Comparison of ENCODE assay signal across 21 cellular contexts in the genomic region with DNA sequence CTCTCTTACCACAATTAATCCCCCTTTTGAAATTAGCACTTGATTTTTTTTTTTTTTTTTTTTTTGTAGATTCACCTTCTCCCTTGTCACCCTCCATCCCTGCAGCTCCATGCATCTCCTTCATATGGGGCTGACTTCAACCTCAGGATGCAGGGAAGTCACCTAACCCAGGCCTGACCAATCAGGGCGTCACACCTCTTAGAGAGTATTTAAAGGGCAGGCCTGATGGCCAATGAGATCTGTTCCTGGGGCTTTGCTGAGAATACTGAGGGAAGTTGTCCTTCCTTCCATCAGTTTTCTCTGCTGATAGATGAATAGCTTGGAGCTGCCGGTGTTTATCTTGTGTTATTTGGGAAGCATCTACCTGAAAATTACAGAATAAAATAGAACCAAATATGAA.
DNase-seq lines count a peak whose midpoint lies in the region; ATAC-seq and TF ChIP-seq lines count a peak whose summit lies in the region.
"Had no signal": no experiment of that assay in that cellular context is flagged by ENCODE, and none has a peak within 500 bp of the region (broad histone marks: within the 10 kb centered on the region; RNA-seq: fewer than 3 reads in every experiment).

No MANE protein-coding gene starts in this region.

- H3K27me3 Mint-ChIP-seq in WTC11 (ENCODE audit: low read depth) (peaks cover 2% of the 10 kb centered on the region), endothelial cell (ENCODE audit: unreplicated experiment) (peaks cover 7% of the 10 kb centered on the region)

- H3K36me3 Mint-ChIP-seq in WTC11 = peaks cover 48% of the 10 kb centered on the region
- H3K36me3 Mint-ChIP-seq in endothelial cell (ENCODE audit: low read depth, unreplicated experiment) = peaks cover 4% of the 10 kb centered on the region
- H3K36me3 Mint-ChIP-seq: stimulated activated memory B cell treated with anti-CD40 and anti-IgM and Interleukin-4, amounts not matched to agents 10 μg/mL and 1 μg/mL and 100 μg/mL, for 72 hours had no signal

- no peak for TF ChIP-seq CTCF in GM13977 (IDR thresholded peaks at IDR 0.05; ENCODE audit: extremely low read depth, insufficient read depth, missing control alignments)
- TF ChIP-seq CTCF in WTC11 (IDR thresholded peaks at IDR 0.05) = no peak
- no peak for TF ChIP-seq CTCF in endothelial cell (IDR thresholded peaks at IDR 0.05; ENCODE audit: unreplicated experiment)

- H3K4me1 Mint-ChIP-seq in WTC11 (no peaks in the 10 kb centered on the region), endothelial cell (ENCODE audit: unreplicated experiment) (no peaks in the 10 kb centered on the region)
- H3K4me1 Mint-ChIP-seq: stimulated activated memory B cell treated with anti-CD40 and anti-IgM and Interleukin-4, amounts not matched to agents 10 μg/mL and 1 μg/mL and 100 μg/mL, for 72 hours had no signal

- CTCF ChIA-PET in WTC11 (lab: Charles Lee) = no interaction called here

- H3K9me3 Mint-ChIP-seq in WTC11 (peaks cover 60% of the 10 kb centered on the region), endothelial cell (ENCODE audit: unreplicated experiment) (peaks cover 32% of the 10 kb centered on the region)
- H3K9me3 Mint-ChIP-seq: CD4-positive, alpha-beta T cell; HFFc6; stimulated activated memory B cell treated with anti-CD40 and anti-IgM and Interleukin-4, amounts not matched to agents 10 μg/mL and 1 μg/mL and 100 μg/mL, for 72 hours had no signal

- no peak overlapping the region for H3K4me3 ChIP-seq in ACC112 (ENCODE audit: low read depth, low read length)
- H3K4me3 ChIP-seq: adrenal gland, breast epithelium, hepatocyte, prostate gland had no signal

- in situ Hi-C loops in GM13977 (cut with MboI; ENCODE audit: low pct_unique_long_range_greater_than_20kb, low sequenced_read_pairs, unreplicated experiment) = no loop called here

- POLR2A ChIA-PET in WTC11 (lab: Charles Lee) = no interaction called here

- no peak for ATAC-seq in WTC11
- ATAC-seq in left cardiac atrium = no peak
- ATAC-seq: stimulated activated memory B cell treated with anti-CD40 and anti-IgM and Interleukin-4, amounts not matched to agents 10 μg/mL and 1 μg/mL and 100 μg/mL, for 72 hours had no signal

- peaks cover 24% of the 10 kb centered on the region for H3K4me1 ChIP-seq in ACC112 (ENCODE audit: control insufficient read depth, insufficient read depth, low read length, unreplicated experiment)
- H3K4me1 ChIP-seq: breast epithelium, prostate gland had no signal

- peak; percentile 1 for DNase-seq in GM13977 (ENCODE audit: low spot score)
- no peak for DNase-seq in WTC11 (ENCODE audit: low spot score)
- DNase-seq in iPS-NIHi7 (ENCODE audit: extremely low spot score) = peak; percentile 22
- DNase-seq in NCI-H187 treated with DMSO at 0.1 percent for 48 hours (lab: John Stamatoyannopoulos, UW) = no peak
- DNase-seq in effector CD8-positive, alpha-beta T cell (lab: John Stamatoyannopoulos, UW) = no peak
- no peak for DNase-seq in left cardiac atrium
- no peak for DNase-seq in endothelial cell (ENCODE audit: low spot score)
- DNase-seq: activated gamma-delta T cell, adrenal gland, cortex of kidney, DMS79, NCI-H2107, NCI-H524 treated with DMSO at 0.1 percent for 48 hours had no signal

- peak overlapping the region; percentile 74; the same call in 1 of the 2 replicates for H3K27ac ChIP-seq in ACC112 (ENCODE audit: low read depth, low read length)
- H3K27ac ChIP-seq: adrenal gland, breast epithelium, hepatocyte, HL-60, prostate gland had no signal

- no peak overlapping the region for H2AFZ ChIP-seq in ACC112 (ENCODE audit: low read length, unreplicated experiment)
- H2AFZ ChIP-seq: hepatocyte had no signal

- H3K79me2 ChIP-seq in ACC112 (ENCODE audit: control insufficient read depth, insufficient read depth, low read length, unreplicated experiment) = no peaks in the 10 kb centered on the region
- H3K79me2 ChIP-seq: hepatocyte had no signal

- H3K27ac Mint-ChIP-seq in WTC11 = no peak overlapping the region
- H3K27ac Mint-ChIP-seq in endothelial cell (ENCODE audit: unreplicated experiment) = no peak overlapping the region
- H3K27ac Mint-ChIP-seq: stimulated activated memory B cell treated with anti-CD40 and anti-IgM and Interleukin-4, amounts not matched to agents 10 μg/mL and 1 μg/mL and 100 μg/mL, for 72 hours had no signal

- intact Hi-C loops in left cardiac atrium (cut with DNase I) = no loop called here

- H3K27me3 ChIP-seq in ACC112 (ENCODE audit: insufficient read depth, low read length) = no peaks in the 10 kb centered on the region
- H3K27me3 ChIP-seq: adrenal gland, breast epithelium, hepatocyte had no signal

- no peaks in the 10 kb centered on the region for H3K36me3 ChIP-seq in ACC112 (ENCODE audit: insufficient read depth, low read length)
- H3K36me3 ChIP-seq: adrenal gland, breast epithelium, prostate gland had no signal

- H3K4me3 Mint-ChIP-seq in WTC11 (no peak overlapping the region), endothelial cell (ENCODE audit: unreplicated experiment) (no peak overlapping the region)
- H3K4me3 Mint-ChIP-seq: HFFc6; stimulated activated memory B cell treated with anti-CD40 and anti-IgM and Interleukin-4, amounts not matched to agents 10 μg/mL and 1 μg/mL and 100 μg/mL, for 72 hours had no signal

TF ChIP-seq in WTC11, 78 proteins besides CTCF, POLR2A, EP300 and RAD21:
- TF ChIP-seq SMAD3 (CRISPR knock-in tag; IDR thresholded peaks at IDR 0.05; ENCODE audit: borderline replicate concordance) = no peak
- no peak for TF ChIP-seq ZNF396 (CRISPR knock-in tag; IDR thresholded peaks at IDR 0.05; ENCODE audit: borderline replicate concordance)
- no peak for TF ChIP-seq ZMAT4 (CRISPR knock-in tag; IDR thresholded peaks at IDR 0.05)
- no peak for TF ChIP-seq STAT6 (CRISPR knock-in tag; conservative IDR thresholded peaks at IDR 0.05; ENCODE audit: low read depth)
- no peak for TF ChIP-seq ZNF532 (CRISPR knock-in tag; IDR thresholded peaks at IDR 0.05; ENCODE audit: borderline replicate concordance)
- TF ChIP-seq NFYB (CRISPR knock-in tag; conservative IDR thresholded peaks at IDR 0.05; ENCODE audit: low read depth) = peak; percentile 18; the same call in 1 of the 2 replicates

Comparison
In these comparisons a context has a peak if more than half of its experiments do, and no peak if none do; other contexts are left out.
1. DNase-seq: peak in GM13977 (single experiment) and iPS-NIHi7 (single experiment); none in WTC11 (single experiment), NCI-H187 treated with DMSO at 0.1 percent for 48 hours (single experiment), effector CD8-positive, alpha-beta T cell (single experiment), left cardiac atrium (single experiment) and endothelial cell (single experiment).